ENCODE assay signal across 8 cellular contexts in the genomic region with DNA sequence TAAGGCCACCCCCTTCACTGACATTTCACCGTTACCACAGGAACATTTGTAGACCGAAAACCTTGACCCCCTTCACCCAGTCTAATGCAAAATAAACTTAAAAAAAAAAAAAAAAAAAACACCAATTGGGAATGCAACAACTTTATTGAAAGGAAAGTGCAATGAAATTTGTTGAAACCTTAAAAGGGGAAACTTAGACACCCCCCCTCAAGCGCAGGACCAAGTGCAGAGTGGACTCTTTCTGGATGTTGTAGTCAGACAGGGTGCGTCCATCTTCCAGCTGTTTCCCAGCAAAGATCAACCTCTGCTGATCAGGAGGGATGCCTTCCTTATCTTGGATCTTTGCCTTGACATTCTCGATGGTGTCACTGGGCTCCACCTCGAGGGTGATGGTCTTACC. TPM values are rescaled to one million over a fixed set of nuclear protein-coding genes. Genes with fewer than 3 reads are reported as not detected.
DNase-seq lines count a peak whose midpoint lies in the region; ATAC-seq, FAIRE-seq and TF ChIP-seq lines count a peak whose summit lies in the region.
"Not testable (repeated sequence)": the region's sequence is repeated elsewhere in the genome, so short reads cannot be mapped to it uniquely, and the experiment has no call there.

No MANE protein-coding gene starts in this region.

- CTCF ChIA-PET in HepG2 (lab: Yijun Ruan, JAX; ENCODE audit: low intra/inter-chr PET ratio, low total read pairs) = not testable (repeated sequence)

- H4K20me1 ChIP-seq in HepG2 (ENCODE audit: insufficient read depth, low read length) (peaks cover 42% of the 10 kb centered on the region), osteoblast (ENCODE audit: insufficient read depth, low read length) (peaks cover 48% of the 10 kb centered on the region)

- H3K79me2 ChIP-seq in HepG2 (ENCODE audit: insufficient read depth, low read length) (peaks cover 51% of the 10 kb centered on the region), osteoblast (ENCODE audit: insufficient read depth, low read length) (peaks cover 51% of the 10 kb centered on the region)

- H3K4me2 ChIP-seq in HepG2 (ENCODE audit: low read depth, low read length) (peak overlapping the region; percentile 81), osteoblast (ENCODE audit: insufficient read depth, low read length) (peak overlapping the region; percentile 76)

- H3K4me1 ChIP-seq in BE2C = not testable (repeated sequence)
- H3K4me1 ChIP-seq in HUES6 (ENCODE audit: control insufficient read depth, insufficient read depth, low read length) (peaks cover 12% of the 10 kb centered on the region), HepG2 (ENCODE audit: insufficient read depth, low read length) (peaks cover 38% of the 10 kb centered on the region), osteoblast (ENCODE audit: insufficient read depth, low read length) (peaks cover 41% of the 10 kb centered on the region), subcutaneous abdominal adipose tissue (ENCODE audit: control insufficient read depth in 5 of 5, insufficient read depth in 5 of 5, low read length in 5 of 5) (peaks cover 7 to 57% (median 51%) of the 10 kb centered on the region in 5 donors)

- intact Hi-C loops in activated CD4-positive, alpha-beta T cell treated with anti-CD3 and anti-CD28 coated beads, Interleukin-2, amount 10 ng/mL, durations not matched to agents 24 days and 14 days (cut with micrococcal nuclease); HepG2 (cut with micrococcal nuclease; ENCODE audit: unreplicated experiment): not testable (repeated sequence)

- H3K27ac ChIP-seq in HUES6 (ENCODE audit: low read depth, low read length); HepG2 (ENCODE audit: extremely low read length, insufficient read depth, low read length): not testable (repeated sequence)
- H3K27ac ChIP-seq in epithelial cell of prostate = peak overlapping the region; percentile 67
- H3K27ac ChIP-seq in osteoblast (ENCODE audit: low read depth, low read length) = peak overlapping the region; percentile 13
- H3K27ac ChIP-seq in subcutaneous abdominal adipose tissue (ENCODE audit: low read depth, low read length) = peak overlapping the region; percentile 75

- not testable (repeated sequence) for H3K9ac ChIP-seq in HUES6 (ENCODE audit: low read length)
- H3K9ac ChIP-seq in HepG2 (ENCODE audit: insufficient read depth, low read depth, low read length) = peak overlapping the region; percentile 41; the same call in 1 of the 2 replicates
- H3K9ac ChIP-seq in subcutaneous abdominal adipose tissue (ENCODE audit: low read length in 5 of 5) = peak overlapping the region in 3 of 5 donors; percentile 35 to 63 (median 38)

- TF ChIP-seq EP300 in HepG2 (IDR thresholded peaks at IDR 0.05; ENCODE audit: low read depth in 2 of 2, low read length in 2 of 2); HepG2 (CRISPR knock-in tag; IDR thresholded peaks at IDR 0.05; ENCODE audit: borderline replicate concordance): not testable (repeated sequence)

- not testable (repeated sequence) for H3K27me3 Mint-ChIP-seq in activated CD4-positive, alpha-beta T cell treated with anti-CD3 and anti-CD28 coated beads, Interleukin-2, amount 10 ng/mL, durations not matched to agents 24 days and 14 days

- H3K36me3 Mint-ChIP-seq in activated CD4-positive, alpha-beta T cell treated with anti-CD3 and anti-CD28 coated beads, Interleukin-2, amount 10 ng/mL, durations not matched to agents 24 days and 14 days (ENCODE audit: low read depth) = peaks cover 44% of the 10 kb centered on the region

- TF ChIP-seq CTCF in BE2C (IDR thresholded peaks at IDR 0.05; ENCODE audit: low read depth, low read length); astrocyte of the cerebellum (IDR thresholded peaks at IDR 0.05; ENCODE audit: low read depth, low read length, missing control alignments); HepG2 (CRISPR knock-in tag; IDR thresholded peaks at IDR 0.05); osteoblast (IDR thresholded peaks at IDR 0.05; ENCODE audit: extremely low read depth, low read depth, low read length): not testable (repeated sequence)

- not testable (repeated sequence) for TF ChIP-seq RAD21 in HepG2 (CRISPR knock-in tag; IDR thresholded peaks at IDR 0.05)

- peak overlapping the region; percentile 62 for H3K4me3 Mint-ChIP-seq in activated CD4-positive, alpha-beta T cell treated with anti-CD3 and anti-CD28 coated beads, Interleukin-2, amount 10 ng/mL, durations not matched to agents 24 days and 14 days

- not testable (repeated sequence) for FAIRE-seq in HepG2 (lab: Jason Lieb, UNC)

- peaks cover 49% of the 10 kb centered on the region for H3K4me1 Mint-ChIP-seq in activated CD4-positive, alpha-beta T cell treated with anti-CD3 and anti-CD28 coated beads, Interleukin-2, amount 10 ng/mL, durations not matched to agents 24 days and 14 days

- not testable (repeated sequence) for H3K9me3 ChIP-seq in BE2C; HUES6 (ENCODE audit: control insufficient read depth, insufficient read depth, low read depth, low read length); HepG2 (ENCODE audit: low read length); osteoblast (ENCODE audit: low read depth, low read length); subcutaneous abdominal adipose tissue (ENCODE audit: control insufficient read depth in 5 of 5, low read length in 5 of 5)

- not testable (repeated sequence) for H3K27ac Mint-ChIP-seq in activated CD4-positive, alpha-beta T cell treated with anti-CD3 and anti-CD28 coated beads, Interleukin-2, amount 10 ng/mL, durations not matched to agents 24 days and 14 days

- not testable (repeated sequence) for ATAC-seq in HepG2

- DNase-seq in BE2C; activated CD4-positive, alpha-beta T cell treated with anti-CD3 and anti-CD28 coated beads, Interleukin-2, amount 10 ng/mL, durations not matched to agents 24 days and 14 days; astrocyte of the cerebellum (ENCODE audit: low read depth); epithelial cell of prostate (ENCODE audit: low read depth, low spot score); HepG2 (ENCODE audit: low spot score); osteoblast (ENCODE audit: insufficient read length, low spot score, missing footprints): not testable (repeated sequence)

- in situ Hi-C loops in astrocyte of the cerebellum (cut with HindIII; ENCODE audit: low sequenced_read_pairs); HepG2 (cut with HindIII; ENCODE audit: extremely low pct_ligation_motif_present, low pct_unique_long_range_greater_than_20kb): not testable (repeated sequence)

- H3K36me3 ChIP-seq in BE2C (peaks cover 20% of the 10 kb centered on the region), HUES6 (ENCODE audit: control insufficient read depth, insufficient read depth, low read length) (peaks cover 33% of the 10 kb centered on the region), HepG2 (replicated peaks in 1 of 2; ENCODE audit: control insufficient read depth in 1 of 2, insufficient read depth in 2 of 2, low read length in 2 of 2) (peaks cover 4 to 26% of the 10 kb centered on the region in 2 experiments), osteoblast (ENCODE audit: insufficient read depth, low read length) (peaks cover 22% of the 10 kb centered on the region), subcutaneous abdominal adipose tissue (ENCODE audit: control insufficient read depth in 5 of 5, insufficient read depth in 5 of 5, low read length in 5 of 5) (peaks cover 9 to 31% (median 30%) of the 10 kb centered on the region in 5 donors)

- not testable (repeated sequence) for H3K27me3 ChIP-seq in BE2C; HUES6 (ENCODE audit: control insufficient read depth, insufficient read depth, low read length); HepG2 (ENCODE audit: control insufficient read depth in 1 of 2, insufficient read depth in 2 of 2, low read length in 2 of 2); subcutaneous abdominal adipose tissue (ENCODE audit: control insufficient read depth in 5 of 5, insufficient read depth in 4 of 5, low read length in 5 of 5)
- H3K27me3 ChIP-seq in osteoblast (ENCODE audit: insufficient read depth, low read length) = peaks cover 12% of the 10 kb centered on the region

- H3K9me3 Mint-ChIP-seq in activated CD4-positive, alpha-beta T cell treated with anti-CD3 and anti-CD28 coated beads, Interleukin-2, amount 10 ng/mL, durations not matched to agents 24 days and 14 days = not testable (repeated sequence)

- not testable (repeated sequence) for H2AFZ ChIP-seq in HepG2 (ENCODE audit: low read length); osteoblast (ENCODE audit: low read length)

- 58% methylated on average over 5 of the region's 6 CpGs for WGBS in HepG2 (ENCODE audit: low lambda C conversion rate)

- POLR2A ChIA-PET in HepG2 (lab: Yijun Ruan, JAX) = interaction anchor here (2.9 to 6.8 kb wide), 3 partner anchors 7 to 28 kb away, joined by 20 to 64 read pairs (median 32); no protein-coding TSS in a partner anchor

- not testable (repeated sequence) for BruUV-seq in HepG2 (replicated peaks; lab: Mats Ljungman, UMichigan)

- TF ChIP-seq POLR2A in HepG2 (IDR thresholded peaks at IDR 0.05; ENCODE audit: insufficient read depth in 1 of 2, low read depth in 2 of 2, low read length in 2 of 2) = not testable (repeated sequence)

- H3K4me3 ChIP-seq in BE2C (ENCODE audit: low read depth, low read length) = 0 out of 2 replicates have a peak overlapping the region, but pooled peaks have one; percentile 13
- H3K4me3 ChIP-seq in HUES6 (ENCODE audit: low read depth, low read length) = peak overlapping the region; percentile 28; the same call in 1 of the 2 replicates
- H3K4me3 ChIP-seq in astrocyte of the cerebellum (ENCODE audit: low read depth, low read length) = peak overlapping the region; percentile 29
- peak overlapping the region; percentile 43 to 61 (median 54) for H3K4me3 ChIP-seq in HepG2 (replicated peaks in 1 of 3; ENCODE audit: insufficient read depth in 1 of 3, low read depth in 2 of 3, low read length in 3 of 3)
- H3K4me3 ChIP-seq in osteoblast (ENCODE audit: insufficient read depth, low read length) = peak overlapping the region; percentile 56
- H3K4me3 ChIP-seq in subcutaneous abdominal adipose tissue (ENCODE audit: low read depth in 1 of 5, low read length in 5 of 5) = peak overlapping the region; percentile 44 to 64 (median 60)

RNA-seq across cellular contexts. Expression of gene UBC, which starts 2.9 kb away (rescaled TPM):
- 1,839 TPM for polyA plus RNA-seq in BE2C (2012; ENCODE audit: insufficient read depth, insufficient read length, low read depth)
- 778 and 788 TPM in 2 replicates for total RNA-seq in activated CD4-positive, alpha-beta T cell treated with anti-CD3 and anti-CD28 coated beads, Interleukin-2, amount 10 ng/mL, durations not matched to agents 24 days and 14 days
- total RNA-seq in HepG2 (2016; rRNA removed; fragmentation: Illumina TruSeq; extraction: Trizol) = 805 and 1,167 TPM in 2 replicates
- total RNA-seq in HepG2 (2016; cell fraction: cytosol; rRNA removed; fragmentation: Illumina TruSeq; extraction: Trizol; ENCODE audit: low read depth) = 330 and 384 TPM in 2 replicates
- total RNA-seq in HepG2 (2016; cell fraction: insoluble cytoplasmic fraction; rRNA removed; fragmentation: Illumina TruSeq; extraction: Trizol) = 802 and 1,160 TPM in 2 replicates
- 388 and 438 TPM in 2 replicates for total RNA-seq in HepG2 (2016; cell fraction: membrane; rRNA removed; fragmentation: Illumina TruSeq; extraction: Trizol)
- 473 and 495 TPM in 2 replicates for total RNA-seq in HepG2 (2016; cell fraction: nucleus; rRNA removed; fragmentation: Illumina TruSeq; extraction: Trizol)
- polyA plus RNA-seq in HepG2 (2011; rRNA removed) = 1,432 and 1,529 TPM in 2 replicates
- 1,350 and 1,708 TPM in 2 replicates for polyA plus RNA-seq in HepG2 (2011; cell fraction: cytosol; rRNA removed)
- polyA plus RNA-seq in HepG2 (2011; cell fraction: nucleus; rRNA removed) = 541 and 721 TPM in 2 replicates
- polyA plus RNA-seq in HepG2 (2012) = 920 and 1,315 TPM in 2 replicates
- 299 and 343 TPM in 2 replicates for polyA plus RNA-seq in HepG2 (2016; cell fraction: cytosol; fragmentation: Illumina TruSeq; extraction: Trizol; ENCODE audit: low read depth)
- polyA plus RNA-seq in HepG2 (2016; cell fraction: insoluble cytoplasmic fraction; fragmentation: Illumina TruSeq; extraction: Trizol; ENCODE audit: low read depth) = 1,055 and 1,063 TPM in 2 replicates
- polyA plus RNA-seq in HepG2 (2016; cell fraction: membrane; fragmentation: Illumina TruSeq; extraction: Trizol; ENCODE audit: low read depth) = 279 and 340 TPM in 2 replicates
- polyA plus RNA-seq in HepG2 (2016; cell fraction: nucleus; fragmentation: Illumina TruSeq; extraction: Trizol; ENCODE audit: insufficient read depth, low read depth) = 688 and 691 TPM in 2 replicates
- 531 and 665 TPM in 2 replicates for polyA minus RNA-seq in HepG2 (2011; rRNA and poly(A)+ RNA removed; ENCODE audit: low replicate concordance)
- 412 and 617 TPM in 2 replicates for polyA minus RNA-seq in HepG2 (2011; cell fraction: cytosol; rRNA and poly(A)+ RNA removed)
- 99.5 and 162 TPM in 2 replicates for polyA minus RNA-seq in HepG2 (2011; cell fraction: nucleus; rRNA and poly(A)+ RNA removed)
- total RNA-seq in osteoblast = 1,904 and 1,975 TPM in 2 replicates

RNA-seq across cellular contexts. Expression of gene SCARB1, which starts 47.9 kb away (rescaled TPM):
- polyA plus RNA-seq in BE2C (2012; ENCODE audit: insufficient read depth, insufficient read length, low read depth) = 107 TPM
- 23.8 and 25.6 TPM in 2 replicates for total RNA-seq in activated CD4-positive, alpha-beta T cell treated with anti-CD3 and anti-CD28 coated beads, Interleukin-2, amount 10 ng/mL, durations not matched to agents 24 days and 14 days
- 33.2 and 63.4 TPM in 2 replicates for total RNA-seq in HepG2 (2016; rRNA removed; fragmentation: Illumina TruSeq; extraction: Trizol)
- total RNA-seq in HepG2 (2016; cell fraction: cytosol; rRNA removed; fragmentation: Illumina TruSeq; extraction: Trizol; ENCODE audit: low read depth) = 10.1 and 11.6 TPM in 2 replicates
- 24.7 and 65.3 TPM in 2 replicates for total RNA-seq in HepG2 (2016; cell fraction: insoluble cytoplasmic fraction; rRNA removed; fragmentation: Illumina TruSeq; extraction: Trizol)
- 32.7 and 33.2 TPM in 2 replicates for total RNA-seq in HepG2 (2016; cell fraction: membrane; rRNA removed; fragmentation: Illumina TruSeq; extraction: Trizol)
- total RNA-seq in HepG2 (2016; cell fraction: nucleus; rRNA removed; fragmentation: Illumina TruSeq; extraction: Trizol) = 82.8 and 99.0 TPM in 2 replicates
- 160 and 189 TPM in 2 replicates for polyA plus RNA-seq in HepG2 (2011; rRNA removed)
- 208 and 213 TPM in 2 replicates for polyA plus RNA-seq in HepG2 (2011; cell fraction: cytosol; rRNA removed)
- polyA plus RNA-seq in HepG2 (2011; cell fraction: nucleus; rRNA removed) = 869 and 1,053 TPM in 2 replicates
- polyA plus RNA-seq in HepG2 (2012) = 214 and 253 TPM in 2 replicates
- polyA plus RNA-seq in HepG2 (2016; cell fraction: cytosol; fragmentation: Illumina TruSeq; extraction: Trizol; ENCODE audit: low read depth) = 18.1 and 20.1 TPM in 2 replicates
- polyA plus RNA-seq in HepG2 (2016; cell fraction: insoluble cytoplasmic fraction; fragmentation: Illumina TruSeq; extraction: Trizol; ENCODE audit: low read depth) = 42.8 and 60.7 TPM in 2 replicates
- polyA plus RNA-seq in HepG2 (2016; cell fraction: membrane; fragmentation: Illumina TruSeq; extraction: Trizol; ENCODE audit: low read depth) = 42.2 and 44.0 TPM in 2 replicates
- 235 and 236 TPM in 2 replicates for polyA plus RNA-seq in HepG2 (2016; cell fraction: nucleus; fragmentation: Illumina TruSeq; extraction: Trizol; ENCODE audit: insufficient read depth, low read depth)
- 104 and 367 TPM in 2 replicates for polyA minus RNA-seq in HepG2 (2011; rRNA and poly(A)+ RNA removed; ENCODE audit: low replicate concordance)
- 143 and 183 TPM in 2 replicates for polyA minus RNA-seq in HepG2 (2011; cell fraction: cytosol; rRNA and poly(A)+ RNA removed)
- 104 and 119 TPM in 2 replicates for polyA minus RNA-seq in HepG2 (2011; cell fraction: nucleus; rRNA and poly(A)+ RNA removed)
- total RNA-seq in osteoblast = 9.4 and 10.9 TPM in 2 replicates
